In genomic region chr7:26863504-26864308, GRCh38 we compare ENCODE assay signal across 8 cellular contexts. TPM values are rescaled to one million over a fixed set of nuclear protein-coding genes. Genes with fewer than 3 reads are reported as not detected.
DNase-seq lines count a peak whose midpoint lies in the region; TF ChIP-seq lines count a peak whose summit lies in the region.

No MANE protein-coding gene starts in this region.

- BruUV-seq in MCF 10A (replicated peaks; lab: Mats Ljungman, UMichigan) = TSS peak; percentile 49

- peaks cover 30% of the 10 kb centered on the region for H3K4me1 Mint-ChIP-seq in MCF 10A (ENCODE audit: insufficient read depth, unreplicated experiment)

- DNase-seq in activated gamma-delta T cell treated with Interleukin-2 at 50 U/mL for 16 hours (peak; percentile 14), activated gamma-delta T cell (lab: John Stamatoyannopoulos, UW) (no peak), HFF-Myc (ENCODE audit: extremely low read depth, low read depth) (no peak), OCI-M1 (lab: John Stamatoyannopoulos, UW) (peak; percentile 72), MCF 10A (ENCODE audit: unreplicated experiment) (no peak), amniotic stem cell (lab: John Stamatoyannopoulos, UW) (no peak)
- DNase-seq in stimulated activated naive CD4-positive, alpha-beta T cell treated with Interleukin-2 at 50 U/mL for 16 hours (lab: John Stamatoyannopoulos, UW) = peak; percentile 12

- H3K36me3 Mint-ChIP-seq in MCF 10A (ENCODE audit: insufficient read depth, unreplicated experiment) = peaks cover 10% of the 10 kb centered on the region

- H3K4me3 Mint-ChIP-seq in MCF 10A (ENCODE audit: unreplicated experiment) = peak overlapping the region; percentile 97

- H3K27me3 ChIP-seq in layer of hippocampus (ENCODE audit: control insufficient read depth, insufficient read depth, low read length) = peaks cover under 1% of the 10 kb centered on the region

- H3K27ac Mint-ChIP-seq in MCF 10A (ENCODE audit: low read depth, unreplicated experiment) = peak overlapping the region; percentile 96

- peak overlapping the region; percentile 88 for H3K27ac ChIP-seq in layer of hippocampus (ENCODE audit: low read depth, low read length)

- H3K4me3 ChIP-seq in HFF-Myc (replicated peaks; ENCODE audit: low read depth, low read length) = peak overlapping the region; percentile 71

- CTCF ChIA-PET in MCF 10A (lab: Yijun Ruan, JAX) = interaction anchor here (0.6 to 2.0 kb wide), 15 partner anchors 9 to 1297 kb away, joined by 3 to 14 read pairs (median 3); partner anchors contain the start of gene HOXA5

- no peaks in the 10 kb centered on the region for H3K9me3 Mint-ChIP-seq in MCF 10A (ENCODE audit: unreplicated experiment)

- POLR2A ChIA-PET in MCF 10A (lab: Yijun Ruan, JAX) = interaction anchor here (0.6 to 5.7 kb wide), 37 partner anchors 9 to 877 kb away, joined by 3 to 352 read pairs (median 4); partner anchors contain the start of genes HNRNPA2B1, HOXA1, HOXA4 and HOXA5

- TF ChIP-seq CTCF in HFF-Myc (IDR thresholded peaks at IDR 0.05; ENCODE audit: low read depth, low read length, missing control alignments) = no peak
- TF ChIP-seq CTCF in MCF 10A (IDR thresholded peaks at IDR 0.05; ENCODE audit: unreplicated experiment) = no peak

- intact Hi-C loops in MCF 10A (cut with micrococcal nuclease) = loop anchor here (1.0 kb wide), 1 partner anchor 96 kb away; no protein-coding TSS in a partner anchor

- no peaks in the 10 kb centered on the region for H3K27me3 Mint-ChIP-seq in MCF 10A (ENCODE audit: insufficient read depth, unreplicated experiment)

RNA-seq across cellular contexts. Expression of gene SKAP2, which starts 0.7 kb away (rescaled TPM):
- total RNA-seq in MCF 10A (2022) = 24.8 and 27.5 TPM in 2 replicates

Comparison
In these comparisons a context has a peak if more than half of its experiments do, and no peak if none do; other contexts are left out.
1. DNase-seq: peak in activated gamma-delta T cell treated with Interleukin-2 at 50 U/mL for 16 hours (single experiment), OCI-M1 (single experiment) and stimulated activated naive CD4-positive, alpha-beta T cell treated with Interleukin-2 at 50 U/mL for 16 hours (single experiment); none in activated gamma-delta T cell (single experiment), HFF-Myc (single experiment), MCF 10A (single experiment) and amniotic stem cell (single experiment).